37 cellular contexts compared by ENCODE assay signal in genomic region chr4:20598626-20599025, GRCh38.
"Had no signal": no experiment of that assay in that cellular context is flagged by ENCODE, and none has a peak within 500 bp of the region (broad histone marks: within the 10 kb centered on the region; RNA-seq: fewer than 3 reads in every experiment).

No MANE protein-coding gene starts in this region.

- H3K27me3 Mint-ChIP-seq: activated CD4-positive, alpha-beta memory T cell treated with anti-CD3 and anti-CD28 coated beads, Interleukin-2, amount 10 ng/mL, durations not matched to agents 7 days and 5 days; activated CD4-positive, alpha-beta T cell treated with anti-CD3 and anti-CD28 coated beads for 36 hours; activated CD4-positive, alpha-beta T cell treated with anti-CD3 and anti-CD28 coated beads, Interleukin-2, amount 10 ng/mL, durations not matched to agents 7 days and 5 days; activated CD8-positive, alpha-beta memory T cell treated with anti-CD3 and anti-CD28 coated beads, Interleukin-2, amount 10 ng/mL, durations not matched to agents 7 days and 5 days; activated naive CD4-positive, alpha-beta T cell treated with anti-CD3 and anti-CD28 coated beads, Interleukin-2, amount 10 ng/mL, durations not matched to agents 7 days and 5 days; activated naive CD8-positive, alpha-beta T cell; activated naive CD8-positive, alpha-beta T cell treated with anti-CD3 and anti-CD28 coated beads, Interleukin-2, amount 50 U/mL, for 24 hours; brain; central memory CD8-positive, alpha-beta T cell had no signal

- DNase-seq: activated CD4-positive, alpha-beta memory T cell treated with anti-CD3 and anti-CD28 coated beads, Interleukin-2, amount 10 ng/mL, durations not matched to agents 7 days and 5 days; activated CD4-positive, alpha-beta T cell treated with anti-CD3 and anti-CD28 coated beads for 1 hour; activated CD4-positive, alpha-beta T cell treated with anti-CD3 and anti-CD28 coated beads for 36 hours; activated CD4-positive, alpha-beta T cell treated with anti-CD3 and anti-CD28 coated beads for 48 hours; activated CD4-positive, alpha-beta T cell treated with anti-CD3 and anti-CD28 coated beads, Interleukin-2, amount 10 ng/mL, durations not matched to agents 7 days and 5 days; activated CD4-positive, alpha-beta T cell treated with anti-CD3 and anti-CD28 coated beads, Interleukin-2, amount 50 U/mL, for 48 hours; activated CD4-positive, CD25-positive, alpha-beta regulatory T cell; activated CD8-positive, alpha-beta memory T cell treated with anti-CD3 and anti-CD28 coated beads for 24 hours; activated CD8-positive, alpha-beta memory T cell treated with anti-CD3 and anti-CD28 coated beads, Interleukin-2, amount 10 ng/mL, durations not matched to agents 7 days and 5 days; activated CD8-positive, alpha-beta memory T cell treated with anti-CD3 and anti-CD28 coated beads, Interleukin-2, amount 50 U/mL, for 48 hours; activated CD8-positive, alpha-beta T cell treated with anti-CD3 and anti-CD28 coated beads, Interleukin-2, amount 10 ng/mL, durations not matched to agents 7 days and 5 days; activated effector memory CD4-positive, alpha-beta T cell treated with Interleukin-2 at 50 U/mL for 16 hours; activated gamma-delta T cell; activated naive CD4-positive, alpha-beta T cell treated with anti-CD3 and anti-CD28 coated beads, Interleukin-2, amount 10 ng/mL, durations not matched to agents 7 days and 5 days; activated naive CD4-positive, alpha-beta T cell treated with Interleukin-2 at 50 U/mL for 16 hours; activated naive CD8-positive, alpha-beta T cell treated with anti-CD3 and anti-CD28 coated beads, Interleukin-2, amount 10 ng/mL, durations not matched to agents 7 days and 5 days; activated naive CD8-positive, alpha-beta T cell treated with anti-CD3 and anti-CD28 coated beads, Interleukin-2, amount 50 U/mL, for 24 hours; activated T-cell treated with anti-CD3 and anti-CD28 coated beads, Interleukin-2, amount 50 U/mL, for 24 hours; activated T-cell treated with anti-CD3 and anti-CD28 coated beads, Interleukin-2, amount 50 U/mL, for 48 hours; amygdala; anterior cingulate cortex; caudate nucleus; cerebellar nuclear complex; T-helper 1 cell; T-helper 2 cell; T-helper 9 cell had no signal

- H3K4me3 ChIP-seq: ascending aorta, cardiac muscle cell had no signal

- H3K9me3 ChIP-seq: ascending aorta had no signal

- ATAC-seq: activated CD4-positive, alpha-beta T cell treated with anti-CD3 and anti-CD28 coated beads for 36 hours; activated CD4-positive, CD25-positive, alpha-beta regulatory T cell treated with anti-CD3 and anti-CD28 coated beads, Interleukin-2, amount 50 U/mL, for 24 hours; activated CD8-positive, alpha-beta memory T cell treated with anti-CD3 and anti-CD28 coated beads, Interleukin-2, amount 10 ng/mL, durations not matched to agents 7 days and 5 days; activated CD8-positive, alpha-beta T cell treated with anti-CD3 and anti-CD28 coated beads, Interleukin-2, amount 10 ng/mL, durations not matched to agents 7 days and 5 days; activated naive CD8-positive, alpha-beta T cell treated with anti-CD3 and anti-CD28 coated beads, Interleukin-2, amount 50 U/mL, for 24 hours had no signal

- H3K27ac ChIP-seq: ascending aorta, cardiac muscle cell, VCaP had no signal

- H3K4me3 Mint-ChIP-seq: activated CD4-positive, alpha-beta memory T cell treated with anti-CD3 and anti-CD28 coated beads, Interleukin-2, amount 10 ng/mL, durations not matched to agents 7 days and 5 days; activated CD4-positive, alpha-beta T cell treated with anti-CD3 and anti-CD28 coated beads for 36 hours; activated CD4-positive, alpha-beta T cell treated with anti-CD3 and anti-CD28 coated beads, Interleukin-2, amount 10 ng/mL, durations not matched to agents 7 days and 5 days; activated CD8-positive, alpha-beta memory T cell treated with anti-CD3 and anti-CD28 coated beads, Interleukin-2, amount 10 ng/mL, durations not matched to agents 7 days and 5 days; activated CD8-positive, alpha-beta T cell treated with anti-CD3 and anti-CD28 coated beads, Interleukin-2, amount 10 ng/mL, durations not matched to agents 7 days and 5 days; activated naive CD4-positive, alpha-beta T cell treated with anti-CD3 and anti-CD28 coated beads, Interleukin-2, amount 10 ng/mL, durations not matched to agents 7 days and 5 days; activated naive CD4-positive, alpha-beta T cell treated with anti-CD3 and anti-CD28 coated beads, Interleukin-2, amount 50 U/mL, for 24 hours; activated naive CD8-positive, alpha-beta T cell; activated naive CD8-positive, alpha-beta T cell treated with anti-CD3 and anti-CD28 coated beads, Interleukin-2, amount 10 ng/mL, durations not matched to agents 7 days and 5 days; activated naive CD8-positive, alpha-beta T cell treated with anti-CD3 and anti-CD28 coated beads, Interleukin-2, amount 50 U/mL, for 24 hours; activated T-cell treated with anti-CD3 and anti-CD28 coated beads, Interleukin-2, amount 50 U/mL, for 24 hours; brain; central memory CD8-positive, alpha-beta T cell; T-helper 1 cell treated with Interleukin-12 subunit alpha and Interleukin-12 subunit beta and Interleukin-4 antibody, amounts not matched to agents 30 μg/mL and 1 μg/mL, for 36 hours; T-helper 2 cell treated with Interferon-gamma antibody and Interleukin-4, amounts not matched to agents 5 μg/mL and 100 μg/mL, for 36 hours had no signal

- H3K27ac Mint-ChIP-seq: activated CD4-positive, alpha-beta memory T cell treated with anti-CD3 and anti-CD28 coated beads, Interleukin-2, amount 10 ng/mL, durations not matched to agents 7 days and 5 days; activated CD4-positive, alpha-beta T cell treated with anti-CD3 and anti-CD28 coated beads for 36 hours; activated CD4-positive, alpha-beta T cell treated with anti-CD3 and anti-CD28 coated beads, Interleukin-2, amount 10 ng/mL, durations not matched to agents 7 days and 5 days; activated CD8-positive, alpha-beta memory T cell treated with anti-CD3 and anti-CD28 coated beads, Interleukin-2, amount 10 ng/mL, durations not matched to agents 7 days and 5 days; activated CD8-positive, alpha-beta T cell treated with anti-CD3 and anti-CD28 coated beads, Interleukin-2, amount 10 ng/mL, durations not matched to agents 7 days and 5 days; activated naive CD4-positive, alpha-beta T cell treated with anti-CD3 and anti-CD28 coated beads, Interleukin-2, amount 10 ng/mL, durations not matched to agents 7 days and 5 days; activated naive CD4-positive, alpha-beta T cell treated with anti-CD3 and anti-CD28 coated beads, Interleukin-2, amount 50 U/mL, for 24 hours; activated naive CD8-positive, alpha-beta T cell; activated naive CD8-positive, alpha-beta T cell treated with anti-CD3 and anti-CD28 coated beads, Interleukin-2, amount 10 ng/mL, durations not matched to agents 7 days and 5 days; activated naive CD8-positive, alpha-beta T cell treated with anti-CD3 and anti-CD28 coated beads, Interleukin-2, amount 50 U/mL, for 24 hours; activated T-cell treated with anti-CD3 and anti-CD28 coated beads, Interleukin-2, amount 50 U/mL, for 24 hours; activated T-helper 2 cell treated with anti-CD3 and anti-CD28 coated beads, Interferon-gamma antibody, Interleukin-2, Interleukin-4, amounts not matched to agents 10 μg/mL and 5 μg/mL and 100 μg/mL, durations not matched to agents 14 hours and 24 hours and 36 hours; brain; T-helper 1 cell treated with Interleukin-12 subunit alpha and Interleukin-12 subunit beta and Interleukin-4 antibody, amounts not matched to agents 30 μg/mL and 1 μg/mL, for 36 hours; T-helper 2 cell treated with Interferon-gamma antibody and Interleukin-4, amounts not matched to agents 5 μg/mL and 100 μg/mL, for 36 hours had no signal

- H3K4me1 Mint-ChIP-seq: activated CD4-positive, alpha-beta memory T cell treated with anti-CD3 and anti-CD28 coated beads, Interleukin-2, amount 10 ng/mL, durations not matched to agents 7 days and 5 days; activated CD4-positive, alpha-beta T cell treated with anti-CD3 and anti-CD28 coated beads for 36 hours; activated CD4-positive, alpha-beta T cell treated with anti-CD3 and anti-CD28 coated beads, Interleukin-2, amount 10 ng/mL, durations not matched to agents 7 days and 5 days; activated CD8-positive, alpha-beta memory T cell treated with anti-CD3 and anti-CD28 coated beads, Interleukin-2, amount 10 ng/mL, durations not matched to agents 7 days and 5 days; activated naive CD4-positive, alpha-beta T cell treated with anti-CD3 and anti-CD28 coated beads, Interleukin-2, amount 10 ng/mL, durations not matched to agents 7 days and 5 days; activated naive CD4-positive, alpha-beta T cell treated with anti-CD3 and anti-CD28 coated beads, Interleukin-2, amount 50 U/mL, for 24 hours; activated naive CD8-positive, alpha-beta T cell treated with anti-CD3 and anti-CD28 coated beads, Interleukin-2, amount 10 ng/mL, durations not matched to agents 7 days and 5 days; activated naive CD8-positive, alpha-beta T cell treated with anti-CD3 and anti-CD28 coated beads, Interleukin-2, amount 50 U/mL, for 24 hours; brain; central memory CD8-positive, alpha-beta T cell had no signal

- H3K9me3 Mint-ChIP-seq: activated CD4-positive, alpha-beta memory T cell treated with anti-CD3 and anti-CD28 coated beads, Interleukin-2, amount 10 ng/mL, durations not matched to agents 7 days and 5 days; activated CD4-positive, alpha-beta T cell treated with anti-CD3 and anti-CD28 coated beads, Interleukin-2, amount 10 ng/mL, durations not matched to agents 7 days and 5 days; activated naive CD4-positive, alpha-beta T cell treated with anti-CD3 and anti-CD28 coated beads, Interleukin-2, amount 10 ng/mL, durations not matched to agents 7 days and 5 days; activated naive CD4-positive, alpha-beta T cell treated with anti-CD3 and anti-CD28 coated beads, Interleukin-2, amount 50 U/mL, for 24 hours; activated naive CD8-positive, alpha-beta T cell treated with anti-CD3 and anti-CD28 coated beads, Interleukin-2, amount 10 ng/mL, durations not matched to agents 7 days and 5 days; activated naive CD8-positive, alpha-beta T cell treated with anti-CD3 and anti-CD28 coated beads, Interleukin-2, amount 50 U/mL, for 24 hours; activated T-cell treated with anti-CD3 and anti-CD28 coated beads, Interleukin-2, amount 50 U/mL, for 24 hours; activated T-helper 2 cell treated with anti-CD3 and anti-CD28 coated beads, Interferon-gamma antibody, Interleukin-2, Interleukin-4, amounts not matched to agents 10 μg/mL and 5 μg/mL and 100 μg/mL, durations not matched to agents 14 hours and 24 hours and 36 hours; brain; central memory CD8-positive, alpha-beta T cell; T-helper 1 cell treated with Interleukin-12 subunit alpha and Interleukin-12 subunit beta and Interleukin-4 antibody, amounts not matched to agents 30 μg/mL and 1 μg/mL, for 36 hours; T-helper 2 cell treated with Interferon-gamma antibody and Interleukin-4, amounts not matched to agents 5 μg/mL and 100 μg/mL, for 36 hours had no signal

- H3K36me3 Mint-ChIP-seq: activated CD8-positive, alpha-beta memory T cell treated with anti-CD3 and anti-CD28 coated beads, Interleukin-2, amount 10 ng/mL, durations not matched to agents 7 days and 5 days; activated naive CD4-positive, alpha-beta T cell treated with anti-CD3 and anti-CD28 coated beads, Interleukin-2, amount 10 ng/mL, durations not matched to agents 7 days and 5 days; activated naive CD4-positive, alpha-beta T cell treated with anti-CD3 and anti-CD28 coated beads, Interleukin-2, amount 50 U/mL, for 24 hours; activated naive CD8-positive, alpha-beta T cell; activated naive CD8-positive, alpha-beta T cell treated with anti-CD3 and anti-CD28 coated beads, Interleukin-2, amount 10 ng/mL, durations not matched to agents 7 days and 5 days had no signal

- H3K27me3 ChIP-seq: ascending aorta, cardiac muscle cell had no signal

- H3K4me1 ChIP-seq: ascending aorta had no signal
